Comparison of ENCODE assay signal across 1 cellular context in genomic region chr22:30328466-30329049, GRCh38.
TF ChIP-seq lines count a peak whose summit lies in the region.

No MANE protein-coding gene starts in this region.

TF ChIP-seq in K562, 482 proteins besides CTCF, POLR2A, EP300 and RAD21:
- TF ChIP-seq NR2C2 (CRISPR knock-in tag; IDR thresholded peaks at IDR 0.05) = no peak
- TF ChIP-seq NR2C2 (tag; IDR thresholded peaks at IDR 0.05) = no peak
- TF ChIP-seq ZNF76 (CRISPR knock-in tag; IDR thresholded peaks at IDR 0.05; ENCODE audit: borderline replicate concordance) = no peak
- no peak for TF ChIP-seq EWSR1 (IDR thresholded peaks at IDR 0.05; ENCODE audit: borderline replicate concordance, low read depth, partially characterized antibody)
- TF ChIP-seq E2F6 (IDR thresholded peaks at IDR 0.05; ENCODE audit: borderline replicate concordance in 1 of 2, extremely low read depth in 1 of 2, insufficient read depth in 1 of 2, insufficient read length in 1 of 2, low read depth in 1 of 2, low read length in 1 of 2, poor library complexity in 1 of 2, severe bottlenecking in 1 of 2) = no peak
- TF ChIP-seq ZMIZ1 (IDR thresholded peaks at IDR 0.05; ENCODE audit: low read depth in 2 of 2, low read length in 2 of 2) = no peak
- no peak for TF ChIP-seq CHD2 (IDR thresholded peaks at IDR 0.05; ENCODE audit: low read depth, low read length)
